ENCODE assay signal across 8 cellular contexts in genomic region chr5:95081500-95082355, GRCh38.
DNase-seq lines count a peak whose midpoint lies in the region; ATAC-seq lines count a peak whose summit lies in the region.

No MANE protein-coding gene starts in this region.

- ATAC-seq in HG02642 (IDR thresholded peaks at IDR 0.05; ENCODE audit: poor library complexity, unreplicated experiment) (peak; percentile 94), left ventricle myocardium superior (peak; percentile 69), sciatic nerve (peak; percentile 90)

- intact Hi-C loops in left ventricle myocardium superior (cut with micrococcal nuclease): no loop called here
- intact Hi-C loops in sciatic nerve (cut with DNase I): no loop called here

- DNase-seq in stimulated activated CD4-positive, alpha-beta T cell treated with anti-CD3 and anti-CD28 coated beads, Interleukin-1b, Interleukin-23, amount 100 ng/mL, for 48 hours: peak; percentile 10
- DNase-seq in stimulated activated CD4-positive, alpha-beta T cell treated with anti-CD3 and anti-CD28 coated beads, Interleukin-4, amount 100 ng/mL, for 24 hours: no peak
- DNase-seq in NAMALWA (ENCODE audit: low spot score) (peak; percentile 90), left ventricle myocardium superior (peak; percentile 43), sciatic nerve (ENCODE audit: low spot score) (peak; percentile 65), COR-L47 (lab: John Stamatoyannopoulos, UW) (no peak)

- peaks cover 14% of the 10 kb centered on the region for H3K4me1 Mint-ChIP-seq in activated naive CD8-positive, alpha-beta T cell (ENCODE audit: low read depth)

- H3K9me3 Mint-ChIP-seq in activated naive CD8-positive, alpha-beta T cell (ENCODE audit: low read depth): no peaks in the 10 kb centered on the region

- H3K36me3 Mint-ChIP-seq in activated naive CD8-positive, alpha-beta T cell: no peaks in the 10 kb centered on the region

- H3K27me3 Mint-ChIP-seq in activated naive CD8-positive, alpha-beta T cell: peaks cover 2% of the 10 kb centered on the region

- peak overlapping the region; percentile 2 for H3K27ac Mint-ChIP-seq in activated naive CD8-positive, alpha-beta T cell

- H3K4me3 Mint-ChIP-seq in activated naive CD8-positive, alpha-beta T cell: peak overlapping the region; percentile 49

Comparison
In these comparisons a context has a peak if more than half of its experiments do, and no peak if none do; other contexts are left out.
1. DNase-seq: peak in stimulated activated CD4-positive, alpha-beta T cell treated with anti-CD3 and anti-CD28 coated beads, Interleukin-1b, Interleukin-23, amount 100 ng/mL, for 48 hours (single experiment), NAMALWA (single experiment), left ventricle myocardium superior (single experiment) and sciatic nerve (single experiment); none in stimulated activated CD4-positive, alpha-beta T cell treated with anti-CD3 and anti-CD28 coated beads, Interleukin-4, amount 100 ng/mL, for 24 hours (single experiment) and COR-L47 (single experiment).
2. Peak in every context shown above with its lines, with median percentiles within 50 percentile points of each other: ATAC-seq.